In genomic region chr14:89509891-89510290, GRCh38 we compare ENCODE assay signal across 9 cellular contexts.
A peak's percentile ranks its signal among the peaks of the same experiment; 100 is the strongest.
DNase-seq lines count a peak whose midpoint lies in the region; ATAC-seq, FAIRE-seq and TF ChIP-seq lines count a peak whose summit lies in the region.
"Had no signal": no experiment of that assay in that cellular context is flagged by ENCODE, and none has a peak within 500 bp of the region (broad histone marks: within the 10 kb centered on the region; RNA-seq: fewer than 3 reads in every experiment).

No MANE protein-coding gene starts in this region.

- no peak for TF ChIP-seq RAD21 in GM12878 (IDR thresholded peaks at IDR 0.05; ENCODE audit: insufficient read depth, low read depth, low read length)

- H3K4me3 ChIP-seq in GM12878 (no peak overlapping the region), suprapubic skin (no peak overlapping the region)

- FAIRE-seq in GM12878 (lab: Jason Lieb, UNC): no peak

- DNase-seq in LHCN-M2 (ENCODE audit: low read depth): peak; percentile 50
- no peak for DNase-seq in GM12878 (ENCODE audit: low read depth, low spot score)
- no peak for DNase-seq in neural crest cell (ENCODE audit: low read depth, low spot score)
- DNase-seq in superior temporal gyrus (ENCODE audit: extremely low spot score): no peak
- no peak for DNase-seq in suprapubic skin (ENCODE audit: low spot score in 2 of 2)
- DNase-seq in NCI-H1417 treated with DMSO at 0.1 percent for 48 hours (lab: John Stamatoyannopoulos, UW): no peak
- DNase-seq: NCI-H524, retina had no signal

- TF ChIP-seq POLR2A in GM12878 (IDR thresholded peaks at IDR 0.05; ENCODE audit: low read depth, low read length) (no peak), suprapubic skin (IDR thresholded peaks at IDR 0.05) (no peak)

- no TSS peak for BruUV-seq in GM12878 (replicated peaks; lab: Mats Ljungman, UMichigan)

- H3K9me3 Mint-ChIP-seq in neural crest cell: peaks cover 4% of the 10 kb centered on the region

- peaks cover 35% of the 10 kb centered on the region for H3K4me1 ChIP-seq in GM12878 (ENCODE audit: control insufficient read depth, insufficient read depth, low read length)
- no peaks in the 10 kb centered on the region for H3K4me1 ChIP-seq in suprapubic skin

- SMC1A ChIA-PET in GM12878 (lab: Charles Lee; ENCODE audit: uncharacterized antibody, unreplicated experiment): interaction anchor here (0.7 to 1.8 kb wide), 9 partner anchors 12 to 841 kb away, joined by 3 to 5 read pairs (median 3); no protein-coding TSS in a partner anchor

- H3K4me1 Mint-ChIP-seq in neural crest cell: peaks cover 4% of the 10 kb centered on the region

- peak overlapping the region; percentile 69 for H3K27ac ChIP-seq in GM12878 (ENCODE audit: control insufficient read depth, insufficient read depth)
- no peak overlapping the region for H3K27ac ChIP-seq in suprapubic skin

- H3K36me3 ChIP-seq in GM12878 (ENCODE audit: control insufficient read depth in 2 of 2, insufficient read depth in 2 of 2, low read length in 1 of 2) (no peaks in the 10 kb centered on the region), suprapubic skin (no peaks in the 10 kb centered on the region)

- H3K27me3 Mint-ChIP-seq in neural crest cell (ENCODE audit: low read depth): no peaks in the 10 kb centered on the region

- peak; percentile 5 for ATAC-seq in GM18907 (IDR thresholded peaks at IDR 0.05; ENCODE audit: unreplicated experiment)
- ATAC-seq in GM12878: no peak

- CTCF ChIA-PET in GM12878 (lab: Yijun Ruan, JAX): interaction anchor here (0.8 kb wide), 2 partner anchors 11 to 80 kb away, joined by 3 to 5 read pairs; no protein-coding TSS in a partner anchor

- H2AFZ ChIP-seq in GM12878 (ENCODE audit: control insufficient read depth, low read depth, low read length): peak overlapping the region; percentile 75

- WGBS in GM12878 (ENCODE audit: insufficient coverage, insufficient replicate concordance, low lambda C conversion rate, missing lambda C conversion rate): 67% methylated on average over 3 of the region's 3 CpGs
- 96% methylated on average over 3 of the region's 3 CpGs for WGBS in suprapubic skin

- H3K79me2 ChIP-seq in GM12878 (ENCODE audit: control insufficient read depth, insufficient read depth, low read length): no peaks in the 10 kb centered on the region

- POLR2A ChIA-PET in GM12878 (lab: Charles Lee): interaction anchor here (0.5 to 0.6 kb wide), 2 partner anchors 85 to 94 kb away, joined by 3 to 5 read pairs; no protein-coding TSS in a partner anchor

- H3K27me3 ChIP-seq in GM12878 (replicated peaks in 1 of 2; ENCODE audit: control insufficient read depth in 2 of 2, insufficient read depth in 2 of 2, low read length in 1 of 2): no peaks in the 10 kb centered on the region
- H3K27me3 ChIP-seq in suprapubic skin: no peaks in the 10 kb centered on the region

- TF ChIP-seq CTCF in GM12878 (IDR thresholded peaks at IDR 0.05 in 2 of 3, conservative IDR thresholded peaks at IDR 0.05 in 1 of 3; ENCODE audit: control insufficient read depth in 2 of 3, extremely low read depth in 1 of 3, insufficient read depth in 1 of 3, low read depth in 3 of 3, low read length in 3 of 3): no peak
- no peak for TF ChIP-seq CTCF in neural crest cell (conservative IDR thresholded peaks at IDR 0.05)
- TF ChIP-seq CTCF in suprapubic skin (IDR thresholded peaks at IDR 0.05): no peak

- RAD21 ChIA-PET in GM12878 (lab: Charles Lee; ENCODE audit: unreplicated experiment): interaction anchor here (0.8 to 1.0 kb wide), 3 partner anchors 16 to 126 kb away, joined by 3 to 5 read pairs (median 4); no protein-coding TSS in a partner anchor

- H3K4me2 ChIP-seq in GM12878 (ENCODE audit: control insufficient read depth, insufficient read depth): no peak overlapping the region

- H3K4me3 Mint-ChIP-seq in neural crest cell: no peak overlapping the region

- in situ Hi-C loops in GM12878 (cut with MboI): no loop called here

- no peaks in the 10 kb centered on the region for H3K9me3 ChIP-seq in GM12878 (replicated peaks; ENCODE audit: control insufficient read depth, insufficient read depth, low read length)
- no peaks in the 10 kb centered on the region for H3K9me3 ChIP-seq in suprapubic skin

- peaks cover 7% of the 10 kb centered on the region for H3K36me3 Mint-ChIP-seq in neural crest cell (ENCODE audit: low read depth)

- H4K20me1 ChIP-seq in GM12878 (ENCODE audit: control insufficient read depth, insufficient read depth): no peaks in the 10 kb centered on the region

- H3K9ac ChIP-seq in GM12878 (ENCODE audit: control insufficient read depth, insufficient read depth, low read length): no peak overlapping the region; the same call in 1 of the 2 replicates

- intact Hi-C loops in GM12878 (cut with micrococcal nuclease; ENCODE audit: unreplicated experiment): loop anchor here (2.0 to 10.0 kb wide), 4 partner anchors 79 to 675 kb away; no protein-coding TSS in a partner anchor

- peak overlapping the region; percentile 27 for H3K27ac Mint-ChIP-seq in neural crest cell (ENCODE audit: unreplicated experiment)

- no peak for TF ChIP-seq EP300 in GM12878 (IDR thresholded peaks at IDR 0.05; ENCODE audit: borderline replicate concordance in 1 of 2, control insufficient read depth in 1 of 2, low read depth in 2 of 2, low read length in 2 of 2)
- no peak for TF ChIP-seq EP300 in suprapubic skin (IDR thresholded peaks at IDR 0.05)

TF ChIP-seq in GM12878, 131 proteins besides CTCF, POLR2A, EP300 and RAD21:
- TF ChIP-seq RELA (IDR thresholded peaks at IDR 0.05; ENCODE audit: borderline replicate concordance, partially characterized antibody) (no peak), SUZ12 (IDR thresholded peaks at IDR 0.05; ENCODE audit: unreplicated experiment) (no peak), ZZZ3 (IDR thresholded peaks at IDR 0.05; ENCODE audit: control insufficient read depth, insufficient read length, low read depth) (no peak), POU2F2 (IDR thresholded peaks at IDR 0.05; ENCODE audit: borderline replicate concordance, low read depth, low read length) (no peak), USF2 (IDR thresholded peaks at IDR 0.05; ENCODE audit: borderline replicate concordance, low read depth, low read length) (no peak), E4F1 (IDR thresholded peaks at IDR 0.05; ENCODE audit: borderline replicate concordance, partially characterized antibody) (no peak), SMAD5 (IDR thresholded peaks at IDR 0.05; ENCODE audit: low read depth) (no peak), PBX3 (IDR thresholded peaks at IDR 0.05; ENCODE audit: insufficient replicate concordance, low read depth, low read length) (no peak), CEBPB (IDR thresholded peaks at IDR 0.05; ENCODE audit: borderline replicate concordance in 1 of 2, low read depth in 2 of 2, low read length in 2 of 2) (no peak), ATF7 (IDR thresholded peaks at IDR 0.05; ENCODE audit: low read depth) (no peak), YBX1 (IDR thresholded peaks at IDR 0.05) (no peak), POLR2AphosphoS2 (IDR thresholded peaks at IDR 0.05; ENCODE audit: low read depth, low read length) (no peak), PML (IDR thresholded peaks at IDR 0.05; ENCODE audit: low read length) (no peak), SREBF2 (IDR thresholded peaks at IDR 0.05; ENCODE audit: low read length) (no peak), NR2C2 (IDR thresholded peaks at IDR 0.05; ENCODE audit: borderline replicate concordance, control insufficient read depth, insufficient read length, low read depth) (no peak), IKZF1 (conservative IDR thresholded peaks at IDR 0.05) (no peak), PAX5 (IDR thresholded peaks at IDR 0.05; ENCODE audit: borderline replicate concordance, low read depth, low read length) (no peak), IRF4 (IDR thresholded peaks at IDR 0.05; ENCODE audit: low read depth, low read length) (no peak)
